ENCODE assay signal across 8 cellular contexts in the genomic region with DNA sequence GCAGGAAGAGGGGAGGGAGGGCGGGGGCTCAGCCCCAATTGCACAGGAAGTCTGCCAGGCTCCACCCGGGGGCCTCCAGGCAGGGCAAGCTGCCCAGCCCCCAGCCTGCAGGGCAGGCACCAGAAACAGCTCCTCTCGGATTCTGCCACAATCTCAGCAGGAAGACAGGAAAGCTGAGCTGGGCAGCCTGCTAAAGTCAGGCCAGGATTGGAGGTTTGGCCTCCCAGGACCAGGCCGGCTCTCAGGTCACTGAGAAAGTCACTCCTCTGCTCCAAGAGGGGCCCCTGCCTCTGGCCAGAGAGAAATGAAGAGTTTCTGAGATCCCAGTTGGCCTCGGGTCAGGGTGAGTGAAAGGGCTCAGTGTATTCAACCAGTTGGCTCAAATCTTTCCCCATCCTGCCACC. TPM values are rescaled to one million over a fixed set of nuclear protein-coding genes. Genes with fewer than 3 reads are reported as not detected.
A peak's percentile ranks its signal among the peaks of the same experiment; 100 is the strongest.
DNase-seq lines count a peak whose midpoint lies in the region; ATAC-seq and TF ChIP-seq lines count a peak whose summit lies in the region.

No MANE protein-coding gene starts in this region.

- 40% methylated on average over 1 of the region's 5 CpGs for WGBS in suprapubic skin

- intact Hi-C loops in activated CD4-positive, alpha-beta T cell treated with anti-CD3 and anti-CD28 coated beads, Interleukin-2, amount 10 ng/mL, durations not matched to agents 24 days and 14 days (cut with micrococcal nuclease) = no loop called here
- intact Hi-C loops in activated CD4-positive, alpha-beta memory T cell treated with anti-CD3 and anti-CD28 coated beads for 36 hours (cut with micrococcal nuclease) = loop anchor here (2.0 kb wide), 1 partner anchor 13 kb away; no protein-coding TSS in a partner anchor
- intact Hi-C loops in left ventricle myocardium superior (cut with micrococcal nuclease) = no loop called here

- no peaks in the 10 kb centered on the region for H3K27me3 Mint-ChIP-seq in activated CD4-positive, alpha-beta T cell treated with anti-CD3 and anti-CD28 coated beads, Interleukin-2, amount 10 ng/mL, durations not matched to agents 24 days and 14 days
- no peaks in the 10 kb centered on the region for H3K27me3 Mint-ChIP-seq in activated CD4-positive, alpha-beta memory T cell treated with anti-CD3 and anti-CD28 coated beads for 36 hours

- TF ChIP-seq CTCF in suprapubic skin (IDR thresholded peaks at IDR 0.05) = no peak

- peaks cover 88% of the 10 kb centered on the region for H3K4me1 ChIP-seq in suprapubic skin

- no peak for TF ChIP-seq POLR2A in suprapubic skin (IDR thresholded peaks at IDR 0.05)

- H3K4me3 Mint-ChIP-seq in activated CD4-positive, alpha-beta T cell treated with anti-CD3 and anti-CD28 coated beads, Interleukin-2, amount 10 ng/mL, durations not matched to agents 24 days and 14 days = peak overlapping the region; percentile 72
- no peak overlapping the region for H3K4me3 Mint-ChIP-seq in activated CD4-positive, alpha-beta memory T cell treated with anti-CD3 and anti-CD28 coated beads for 36 hours

- POLR2A ChIA-PET in activated CD4-positive, alpha-beta memory T cell treated with anti-CD3 and anti-CD28 coated beads for 36 hours (lab: Charles Lee) = interaction anchor here (1.4 to 1.5 kb wide), 2 partner anchors 11 to 13 kb away, joined by 4 read pairs; a partner anchor contains a TSS

- peak; percentile 72 for DNase-seq in activated CD4-positive, alpha-beta T cell treated with anti-CD3 and anti-CD28 coated beads, Interleukin-2, amount 10 ng/mL, durations not matched to agents 24 days and 14 days
- DNase-seq in activated CD4-positive, alpha-beta T cell treated with anti-CD3 and anti-CD28 coated beads, Interleukin-2, amount 50 U/mL, for 1 hour = no peak
- peak; percentile 26 for DNase-seq in activated CD4-positive, alpha-beta memory T cell treated with anti-CD3 and anti-CD28 coated beads for 36 hours
- DNase-seq in left ventricle myocardium superior (peak; percentile 60), suprapubic skin (ENCODE audit: low spot score in 2 of 2) (peak in 1 of 2 donors; percentile 74), MV-4-11 (lab: John Stamatoyannopoulos, UW) (no peak)

- TF ChIP-seq EP300 in suprapubic skin (IDR thresholded peaks at IDR 0.05) = no peak

- H3K4me3 ChIP-seq in suprapubic skin = no peak overlapping the region

- peaks cover 15% of the 10 kb centered on the region for H3K36me3 Mint-ChIP-seq in activated CD4-positive, alpha-beta T cell treated with anti-CD3 and anti-CD28 coated beads, Interleukin-2, amount 10 ng/mL, durations not matched to agents 24 days and 14 days (ENCODE audit: low read depth)
- H3K36me3 Mint-ChIP-seq in activated CD4-positive, alpha-beta memory T cell treated with anti-CD3 and anti-CD28 coated beads for 36 hours = no peaks in the 10 kb centered on the region

- H3K9me3 Mint-ChIP-seq in activated CD4-positive, alpha-beta T cell treated with anti-CD3 and anti-CD28 coated beads, Interleukin-2, amount 10 ng/mL, durations not matched to agents 24 days and 14 days = no peaks in the 10 kb centered on the region
- H3K9me3 Mint-ChIP-seq in activated CD4-positive, alpha-beta memory T cell treated with anti-CD3 and anti-CD28 coated beads for 36 hours = no peaks in the 10 kb centered on the region

- H3K27ac ChIP-seq in suprapubic skin = peak overlapping the region; percentile 84

- H3K27me3 ChIP-seq in suprapubic skin = no peaks in the 10 kb centered on the region

- H3K36me3 ChIP-seq in suprapubic skin = peaks cover 7% of the 10 kb centered on the region

- CTCF ChIA-PET in activated CD4-positive, alpha-beta memory T cell treated with anti-CD3 and anti-CD28 coated beads for 36 hours (lab: Charles Lee) = interaction anchor here (1.3 to 2.7 kb wide), 2 partner anchors 32 to 177 kb away, joined by 3 to 13 read pairs; a partner anchor contains a TSS

- peak overlapping the region; percentile 91 for H3K27ac Mint-ChIP-seq in activated CD4-positive, alpha-beta T cell treated with anti-CD3 and anti-CD28 coated beads, Interleukin-2, amount 10 ng/mL, durations not matched to agents 24 days and 14 days
- peak overlapping the region; percentile 42 for H3K27ac Mint-ChIP-seq in activated CD4-positive, alpha-beta memory T cell treated with anti-CD3 and anti-CD28 coated beads for 36 hours

- peaks cover 74% of the 10 kb centered on the region for H3K4me1 Mint-ChIP-seq in activated CD4-positive, alpha-beta T cell treated with anti-CD3 and anti-CD28 coated beads, Interleukin-2, amount 10 ng/mL, durations not matched to agents 24 days and 14 days
- peaks cover 52% of the 10 kb centered on the region for H3K4me1 Mint-ChIP-seq in activated CD4-positive, alpha-beta memory T cell treated with anti-CD3 and anti-CD28 coated beads for 36 hours (ENCODE audit: low read depth)

- ATAC-seq in left ventricle myocardium superior (peak; percentile 37), GM18868 (IDR thresholded peaks at IDR 0.05; ENCODE audit: unreplicated experiment) (no peak), GM19463 (IDR thresholded peaks at IDR 0.05; ENCODE audit: unreplicated experiment) (no peak)

- no peaks in the 10 kb centered on the region for H3K9me3 ChIP-seq in suprapubic skin

RNA-seq across cellular contexts. Expression of a gene that starts 54.6 kb away (rescaled TPM):
- total RNA-seq in activated CD4-positive, alpha-beta T cell treated with anti-CD3 and anti-CD28 coated beads, Interleukin-2, amount 10 ng/mL, durations not matched to agents 24 days and 14 days = 26.5 and 31.1 TPM in 2 replicates
- total RNA-seq in activated CD4-positive, alpha-beta memory T cell treated with anti-CD3 and anti-CD28 coated beads for 36 hours = 10 to 100 TPM; 27.3 to 27.8 TPM
- total RNA-seq in left ventricle myocardium superior (49.4 TPM), suprapubic skin (10 to 100 TPM; 18.4 to 28.2 (median 24.5) TPM)

Comparison
In these comparisons a context has a peak if more than half of its experiments do, and no peak if none do; other contexts are left out.
1. DNase-seq: peak in activated CD4-positive, alpha-beta T cell treated with anti-CD3 and anti-CD28 coated beads, Interleukin-2, amount 10 ng/mL, durations not matched to agents 24 days and 14 days (single experiment), activated CD4-positive, alpha-beta memory T cell treated with anti-CD3 and anti-CD28 coated beads for 36 hours (single experiment) and left ventricle myocardium superior (single experiment); none in activated CD4-positive, alpha-beta T cell treated with anti-CD3 and anti-CD28 coated beads, Interleukin-2, amount 50 U/mL, for 1 hour (single experiment) and MV-4-11 (single experiment).